ENCODE assay signal across 8 cellular contexts in genomic region chr16:48612621-48613020, GRCh38. TPM values are rescaled to one million over a fixed set of nuclear protein-coding genes. Genes with fewer than 3 reads are reported as not detected.
DNase-seq lines count a peak whose midpoint lies in the region; ATAC-seq, FAIRE-seq and TF ChIP-seq lines count a peak whose summit lies in the region.

No MANE protein-coding gene starts in this region.

- H3K9ac ChIP-seq in NT2/D1 (ENCODE audit: insufficient read length, low read depth) (peak overlapping the region; percentile 28), rectal smooth muscle tissue (ENCODE audit: low read length) (peak overlapping the region; percentile 43)

- FAIRE-seq in GM19239 (lab: Jason Lieb, UNC), result peak; percentile 11

- no peaks in the 10 kb centered on the region for H3K27me3 ChIP-seq in NT2/D1 (ENCODE audit: insufficient read depth, insufficient read length)
- no peaks in the 10 kb centered on the region for H3K27me3 ChIP-seq in dorsolateral prefrontal cortex
- no peaks in the 10 kb centered on the region for H3K27me3 ChIP-seq in rectal smooth muscle tissue (ENCODE audit: control insufficient read depth, insufficient read depth, low read length)

- H3K27ac ChIP-seq in dorsolateral prefrontal cortex (peak overlapping the region in 35 of 59 donors; percentile 1 to 71 (median 44)), rectal smooth muscle tissue (ENCODE audit: low read depth, low read length) (no peak overlapping the region)

- no peak for TF ChIP-seq CTCF in dorsolateral prefrontal cortex (IDR thresholded peaks at IDR 0.05 in 54 of 56, conservative IDR thresholded peaks at IDR 0.05 in 2 of 56; ENCODE audit: low read depth in 1 of 56, partially characterized antibody in 56 of 56)

- H3K4me1 ChIP-seq in NT2/D1 (ENCODE audit: insufficient read depth, insufficient read length) (peaks cover 2% of the 10 kb centered on the region), rectal smooth muscle tissue (ENCODE audit: control insufficient read depth, insufficient read depth, low read length) (peaks cover 6% of the 10 kb centered on the region)

- no peaks in the 10 kb centered on the region for H3K9me3 ChIP-seq in NT2/D1 (ENCODE audit: insufficient read depth, low read length)

- H3K36me3 ChIP-seq in NT2/D1 (ENCODE audit: insufficient read depth, insufficient read length, low read length) (peaks cover 8% of the 10 kb centered on the region), rectal smooth muscle tissue (ENCODE audit: control insufficient read depth, insufficient read depth, low read length) (no peaks in the 10 kb centered on the region)

- intact Hi-C loops in dorsolateral prefrontal cortex (cut with DNase I), result loop anchor here (5.0 to 10.0 kb wide), 2 partner anchors 250 to 368 kb away; partner anchors contain the start of genes ABCC11 (in 1 of the 2) and LONP2 (in 1 of the 2)

- no peak for DNase-seq in GM19239 (ENCODE audit: insufficient read length, low spot score)
- DNase-seq in NT2/D1 (ENCODE audit: low read depth, low spot score), result no peak
- no peak for DNase-seq in dorsolateral prefrontal cortex
- DNase-seq in NCI-H2196 (lab: John Stamatoyannopoulos, UW; ENCODE audit: unreplicated experiment), result no peak
- DNase-seq in SHP77 (lab: John Stamatoyannopoulos, UW), result no peak

- H3K4me3 ChIP-seq in NT2/D1 (ENCODE audit: insufficient read length, low read depth) (no peak overlapping the region), dorsolateral prefrontal cortex (no peak overlapping the region), rectal smooth muscle tissue (ENCODE audit: low read length) (no peak overlapping the region)

- ATAC-seq in SK-N-SH treated with all-trans-retinoic acid at 6 μM for 48 hours, result no peak
- no peak for ATAC-seq in GM21515 (IDR thresholded peaks at IDR 0.05; ENCODE audit: unreplicated experiment)

TF ChIP-seq in SK-N-SH treated with all-trans-retinoic acid at 6 μM for 48 hours, 23 proteins besides CTCF, POLR2A, EP300 and RAD21:
- TF ChIP-seq ZFP30 (CRISPR knock-in tag; IDR thresholded peaks at IDR 0.05) (no peak), ISL1 (CRISPR knock-in tag; IDR thresholded peaks at IDR 0.05) (no peak)
TF ChIP-seq in SK-N-SH treated with all-trans-retinoic acid at 6 μM for 48 hours: peak in this region for 0.

RNA-seq across cellular contexts. Expression of gene N4BP1, which starts 2.6 kb away (rescaled TPM):
- 10 to 100 TPM; 25.7 to 47.9 (median 34.4) TPM for total RNA-seq in dorsolateral prefrontal cortex
